Comparison of ENCODE assay signal across 2 cellular contexts in the genomic region with DNA sequence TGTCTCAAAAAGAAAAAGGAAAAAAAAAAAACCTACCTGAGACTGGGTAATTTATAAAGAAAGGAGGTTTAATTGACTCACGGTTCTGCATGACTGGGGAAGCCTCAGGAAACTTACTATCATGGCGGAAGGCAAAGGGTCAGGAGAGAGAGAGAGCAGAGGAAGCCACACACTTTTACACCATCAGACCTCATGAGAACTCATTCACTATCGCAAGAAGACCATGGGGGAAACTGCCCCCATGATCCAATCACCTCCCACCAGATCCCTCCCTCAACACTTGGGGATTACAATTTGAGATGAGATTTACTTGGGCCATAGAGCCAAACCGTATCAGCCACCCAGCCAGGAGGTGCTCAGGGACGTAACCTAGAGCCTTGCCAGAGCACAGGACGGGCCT.
TF ChIP-seq lines count a peak whose summit lies in the region.

No MANE protein-coding gene starts in this region.

TF ChIP-seq in HEK293, 187 proteins besides CTCF, POLR2A, EP300 and RAD21:
- TF ChIP-seq ZNF707 (tag by site-specific recombination; IDR thresholded peaks at IDR 0.05) (no peak), GLIS1 (tag by site-specific recombination; IDR thresholded peaks at IDR 0.05) (no peak), ZIC2 (tag by site-specific recombination; IDR thresholded peaks at IDR 0.05) (no peak)
- TF ChIP-seq, protein P1, sequence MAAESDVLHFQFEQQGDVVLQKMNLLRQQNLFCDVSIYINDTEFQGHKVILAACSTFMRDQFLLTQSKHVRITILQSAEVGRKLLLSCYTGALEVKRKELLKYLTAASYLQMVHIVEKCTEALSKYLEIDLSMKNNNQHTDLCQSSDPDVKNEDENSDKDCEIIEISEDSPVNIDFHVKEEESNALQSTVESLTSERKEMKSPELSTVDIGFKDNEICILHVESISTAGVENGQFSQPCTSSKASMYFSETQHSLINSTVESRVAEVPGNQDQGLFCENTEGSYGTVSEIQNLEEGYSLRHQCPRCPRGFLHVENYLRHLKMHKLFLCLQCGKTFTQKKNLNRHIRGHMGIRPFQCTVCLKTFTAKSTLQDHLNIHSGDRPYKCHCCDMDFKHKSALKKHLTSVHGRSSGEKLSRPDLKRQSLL (tag by site-specific recombination; IDR thresholded peaks at IDR 0.05), result 0 out of 2 replicates have a peak, but pooled peaks have one; percentile 23

TF ChIP-seq in K562, 482 proteins besides CTCF, POLR2A, EP300 and RAD21:
- TF ChIP-seq TCF15 (CRISPR knock-in tag; IDR thresholded peaks at IDR 0.05) (no peak), CHD2 (IDR thresholded peaks at IDR 0.05; ENCODE audit: low read depth, low read length) (peak; percentile 52)
TF ChIP-seq in K562: peak in this region for 1.
